18 cellular contexts compared by ENCODE assay signal in the genomic region with DNA sequence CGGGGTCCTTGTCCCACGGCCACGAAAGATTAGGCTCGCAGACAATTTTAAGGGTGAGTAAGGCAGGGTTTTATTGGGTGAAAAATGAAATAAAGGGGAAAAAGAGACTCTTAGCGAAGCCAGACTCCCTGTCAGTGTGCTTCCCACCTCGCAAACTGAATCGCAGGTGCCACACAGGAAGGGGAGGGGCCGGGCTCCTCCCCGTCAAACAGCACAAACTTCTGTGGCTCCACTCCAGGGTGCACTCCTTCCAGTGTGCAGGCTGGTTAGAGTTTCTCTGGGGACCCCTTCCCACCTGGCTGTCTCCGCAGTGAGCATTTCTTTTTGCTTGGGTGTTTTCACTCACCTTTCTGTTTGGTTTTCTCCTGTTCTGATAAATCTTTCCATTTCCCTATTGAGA. TPM values are rescaled to one million over a fixed set of nuclear protein-coding genes. Genes with fewer than 3 reads are reported as not detected.
DNase-seq lines count a peak whose midpoint lies in the region; ATAC-seq and TF ChIP-seq lines count a peak whose summit lies in the region.
"Had no signal": no experiment of that assay in that cellular context is flagged by ENCODE, and none has a peak within 500 bp of the region (broad histone marks: within the 10 kb centered on the region; RNA-seq: fewer than 3 reads in every experiment).

No MANE protein-coding gene starts in this region.

- no peak overlapping the region for H3K27ac ChIP-seq in lower lobe of right lung

- peak; percentile 71 for ATAC-seq in mucosa of descending colon
- ATAC-seq in lower lobe of right lung, result no peak
- ATAC-seq: HepG2, SK-N-SH treated with all-trans-retinoic acid at 6 μM for 48 hours had no signal

- DNase-seq in activated CD4-positive, alpha-beta memory T cell treated with anti-CD3 and anti-CD28 coated beads for 36 hours, result peak; percentile 18
- DNase-seq in activated CD4-positive, alpha-beta memory T cell treated with anti-CD3 and anti-CD28 coated beads, Interleukin-2, amount 10 ng/mL, durations not matched to agents 7 days and 5 days, result no peak
- DNase-seq in H7 (peak; percentile 31), RPMI8226 (peak; percentile 48), mucosa of descending colon (peak in 2 of 3 donors; percentile 38 to 44), NCI-H524 (lab: John Stamatoyannopoulos, UW) (no peak), lower lobe of right lung (no peak)
- DNase-seq in activated T-cell treated with anti-CD3 and anti-CD28 coated beads, Interleukin-2, amount 50 U/mL, for 1 hour, result no peak
- DNase-seq: C1 segment of cervical spinal cord, DMS 273 treated with DMSO at 0.1 percent for 48 hours, GF-D8, HFFc6, Karpas-422, NCI-H1105 treated with DMSO at 0.1 percent for 48 hours, NCI-H187 treated with DMSO at 0.1 percent for 48 hours, SHP77 treated with DMSO at 0.1 percent for 48 hours had no signal

- H3K27me3 ChIP-seq in H7 (ENCODE audit: control insufficient read depth, insufficient read depth, low read length) (no peaks in the 10 kb centered on the region), lower lobe of right lung (ENCODE audit: low read depth) (no peaks in the 10 kb centered on the region)

- H3K4me1 Mint-ChIP-seq in activated CD4-positive, alpha-beta memory T cell treated with anti-CD3 and anti-CD28 coated beads for 36 hours (ENCODE audit: low read depth), result peaks cover 17% of the 10 kb centered on the region
- peaks cover 7% of the 10 kb centered on the region for H3K4me1 Mint-ChIP-seq in activated CD4-positive, alpha-beta memory T cell treated with anti-CD3 and anti-CD28 coated beads, Interleukin-2, amount 10 ng/mL, durations not matched to agents 7 days and 5 days

- no peaks in the 10 kb centered on the region for H3K27me3 Mint-ChIP-seq in activated CD4-positive, alpha-beta memory T cell treated with anti-CD3 and anti-CD28 coated beads for 36 hours
- H3K27me3 Mint-ChIP-seq in activated CD4-positive, alpha-beta memory T cell treated with anti-CD3 and anti-CD28 coated beads, Interleukin-2, amount 10 ng/mL, durations not matched to agents 7 days and 5 days, result no peaks in the 10 kb centered on the region

- H3K4me3 ChIP-seq in H7 (ENCODE audit: insufficient read depth, low read depth, low read length) (no peak overlapping the region), mucosa of descending colon (no peak overlapping the region), lower lobe of right lung (no peak overlapping the region)

- intact Hi-C loops in activated CD4-positive, alpha-beta memory T cell treated with anti-CD3 and anti-CD28 coated beads for 36 hours (cut with micrococcal nuclease), result no loop called here
- intact Hi-C loops in mucosa of descending colon (cut with DNase I, micrococcal nuclease), result no loop called here
- intact Hi-C loops in lower lobe of right lung (cut with DNase I), result no loop called here

- TF ChIP-seq CTCF in mucosa of descending colon (IDR thresholded peaks at IDR 0.05), result no peak
- no peak for TF ChIP-seq CTCF in lower lobe of right lung (IDR thresholded peaks at IDR 0.05)

- H3K36me3 ChIP-seq in H7 (replicated peaks; ENCODE audit: control insufficient read depth, insufficient read depth, low read length), result no peaks in the 10 kb centered on the region
- no peaks in the 10 kb centered on the region for H3K36me3 ChIP-seq in mucosa of descending colon (ENCODE audit: low read depth)
- no peaks in the 10 kb centered on the region for H3K36me3 ChIP-seq in lower lobe of right lung

- H3K9me3 Mint-ChIP-seq in activated CD4-positive, alpha-beta memory T cell treated with anti-CD3 and anti-CD28 coated beads for 36 hours, result no peaks in the 10 kb centered on the region
- no peaks in the 10 kb centered on the region for H3K9me3 Mint-ChIP-seq in activated CD4-positive, alpha-beta memory T cell treated with anti-CD3 and anti-CD28 coated beads, Interleukin-2, amount 10 ng/mL, durations not matched to agents 7 days and 5 days
- H3K9me3 Mint-ChIP-seq: HFFc6 had no signal

- H3K4me1 ChIP-seq in mucosa of descending colon (ENCODE audit: low read depth) (no peaks in the 10 kb centered on the region), lower lobe of right lung (no peaks in the 10 kb centered on the region)

- CTCF ChIA-PET in activated CD4-positive, alpha-beta memory T cell treated with anti-CD3 and anti-CD28 coated beads for 36 hours (lab: Charles Lee), result no interaction called here
- CTCF ChIA-PET in activated CD4-positive, alpha-beta memory T cell treated with anti-CD3 and anti-CD28 coated beads, Interleukin-2, amount 10 ng/mL, durations not matched to agents 7 days and 5 days (lab: Charles Lee), result no interaction called here

- no peaks in the 10 kb centered on the region for H3K36me3 Mint-ChIP-seq in activated CD4-positive, alpha-beta memory T cell treated with anti-CD3 and anti-CD28 coated beads for 36 hours
- no peaks in the 10 kb centered on the region for H3K36me3 Mint-ChIP-seq in activated CD4-positive, alpha-beta memory T cell treated with anti-CD3 and anti-CD28 coated beads, Interleukin-2, amount 10 ng/mL, durations not matched to agents 7 days and 5 days (ENCODE audit: low read depth)

- no peak overlapping the region for H3K4me3 Mint-ChIP-seq in activated CD4-positive, alpha-beta memory T cell treated with anti-CD3 and anti-CD28 coated beads for 36 hours
- no peak overlapping the region for H3K4me3 Mint-ChIP-seq in activated CD4-positive, alpha-beta memory T cell treated with anti-CD3 and anti-CD28 coated beads, Interleukin-2, amount 10 ng/mL, durations not matched to agents 7 days and 5 days
- H3K4me3 Mint-ChIP-seq: HFFc6 had no signal

- POLR2A ChIA-PET in activated CD4-positive, alpha-beta memory T cell treated with anti-CD3 and anti-CD28 coated beads for 36 hours (lab: Charles Lee), result no interaction called here
- POLR2A ChIA-PET in activated CD4-positive, alpha-beta memory T cell treated with anti-CD3 and anti-CD28 coated beads, Interleukin-2, amount 10 ng/mL, durations not matched to agents 7 days and 5 days (lab: Charles Lee), result no interaction called here

- no peaks in the 10 kb centered on the region for H3K9me3 ChIP-seq in mucosa of descending colon
- no peaks in the 10 kb centered on the region for H3K9me3 ChIP-seq in lower lobe of right lung

- no peak overlapping the region for H3K27ac Mint-ChIP-seq in activated CD4-positive, alpha-beta memory T cell treated with anti-CD3 and anti-CD28 coated beads for 36 hours
- H3K27ac Mint-ChIP-seq in activated CD4-positive, alpha-beta memory T cell treated with anti-CD3 and anti-CD28 coated beads, Interleukin-2, amount 10 ng/mL, durations not matched to agents 7 days and 5 days, result no peak overlapping the region
- H3K27ac Mint-ChIP-seq: HFFc6 had no signal

RNA-seq across cellular contexts. Expression of a gene that starts 37.8 kb away (rescaled TPM):
- total RNA-seq in activated CD4-positive, alpha-beta memory T cell treated with anti-CD3 and anti-CD28 coated beads for 36 hours, result 10 to 100 TPM; 49.5 to 51.0 TPM
- total RNA-seq in activated CD4-positive, alpha-beta memory T cell treated with anti-CD3 and anti-CD28 coated beads, Interleukin-2, amount 10 ng/mL, durations not matched to agents 7 days and 5 days, result 10 to 100 TPM; 18.7 to 19.1 TPM
- 99.1 and 105 TPM in 2 replicates for total RNA-seq in H7 (2014; rRNA removed; shearing (Covaris generic))
- total RNA-seq in mucosa of descending colon (10 to 100 TPM; 29.5 to 59.1 (median 55.2) TPM), lower lobe of right lung (48.0 TPM)

Comparison
In these comparisons a context has a peak if more than half of its experiments do, and no peak if none do; other contexts are left out.
1. DNase-seq: peak in activated CD4-positive, alpha-beta memory T cell treated with anti-CD3 and anti-CD28 coated beads for 36 hours (single experiment), H7 (single experiment), RPMI8226 (single experiment) and mucosa of descending colon (2 of 3); none in activated CD4-positive, alpha-beta memory T cell treated with anti-CD3 and anti-CD28 coated beads, Interleukin-2, amount 10 ng/mL, durations not matched to agents 7 days and 5 days (single experiment), activated T-cell treated with anti-CD3 and anti-CD28 coated beads, Interleukin-2, amount 50 U/mL, for 1 hour (single experiment), NCI-H524 (0 of 2) and lower lobe of right lung (single experiment).